20 cellular contexts compared by ENCODE assay signal in the genomic region with DNA sequence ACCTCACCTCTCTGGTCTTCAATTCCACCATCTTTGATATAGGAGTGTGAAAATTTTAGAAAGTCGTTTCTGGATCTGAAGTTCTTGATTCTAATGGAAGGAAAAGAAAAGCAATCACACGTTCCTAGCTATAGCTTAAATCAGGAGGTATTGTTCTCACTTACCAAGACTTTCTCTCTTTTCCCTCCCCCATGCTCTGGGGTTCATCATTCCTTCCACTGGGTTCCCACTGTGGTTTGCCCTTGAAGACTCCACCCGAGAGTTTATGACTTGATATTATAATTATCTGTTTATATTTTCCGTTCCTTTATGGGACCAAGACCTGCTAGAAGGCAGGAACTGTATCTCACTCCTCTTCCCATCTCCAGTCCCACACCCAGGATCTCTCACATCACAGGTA.
"Had no signal": no experiment of that assay in that cellular context is flagged by ENCODE, and none has a peak within 500 bp of the region (broad histone marks: within the 10 kb centered on the region; RNA-seq: fewer than 3 reads in every experiment).

No MANE protein-coding gene starts in this region.

- H3K36me3 Mint-ChIP-seq: memory B cell, mesothelial cell of epicardium, natural killer cell had no signal

- DNase-seq: effector CD4-positive, alpha-beta T cell; endodermal cell; erythroblast; foreskin melanocyte; head of caudate nucleus; kidney; left cardiac atrium; left ventricle myocardium inferior; lower lobe of right lung; natural killer cell; posterior cingulate gyrus; small intestine; stimulated activated CD4-positive, alpha-beta T cell treated with anti-CD3 and anti-CD28 coated beads, Interleukin-12 subunit alpha, Interleukin-12 subunit beta, amount 100 ng/mL, for 4 hours; stimulated activated naive B cell treated with anti-CD40 and anti-IgM and Interleukin-4, amounts not matched to agents 10 μg/mL and 1 μg/mL and 100 μg/mL, for 72 hours; tibial artery; upper lobe of left lung; uterus had no signal

- H3K9me3 Mint-ChIP-seq: endodermal cell; memory B cell; mesothelial cell of epicardium; natural killer cell; stimulated activated naive B cell treated with anti-CD40 and anti-IgM and Interleukin-4, amounts not matched to agents 10 μg/mL and 1 μg/mL and 100 μg/mL, for 72 hours had no signal

- H3K4me3 Mint-ChIP-seq: endodermal cell; memory B cell; mesothelial cell of epicardium; natural killer cell; neural crest cell; stimulated activated naive B cell treated with anti-CD40 and anti-IgM and Interleukin-4, amounts not matched to agents 10 μg/mL and 1 μg/mL and 100 μg/mL, for 72 hours had no signal

- H3K27me3 Mint-ChIP-seq: memory B cell; stimulated activated naive B cell treated with anti-CD40 and anti-IgM and Interleukin-4, amounts not matched to agents 10 μg/mL and 1 μg/mL and 100 μg/mL, for 72 hours had no signal

- ATAC-seq: left cardiac atrium; lower lobe of right lung; natural killer cell; stimulated activated naive B cell treated with anti-CD40 and anti-IgM and Interleukin-4, amounts not matched to agents 10 μg/mL and 1 μg/mL and 100 μg/mL, for 72 hours had no signal

- H3K4me1 Mint-ChIP-seq: memory B cell, mesothelial cell of epicardium, natural killer cell, neural crest cell had no signal

- H3K27ac Mint-ChIP-seq: endodermal cell; memory B cell; mesothelial cell of epicardium; natural killer cell; stimulated activated naive B cell treated with anti-CD40 and anti-IgM and Interleukin-4, amounts not matched to agents 10 μg/mL and 1 μg/mL and 100 μg/mL, for 72 hours had no signal
